In genomic region chr2:159030674-159031380, GRCh38 we compare ENCODE assay signal across 8 cellular contexts.
DNase-seq lines count a peak whose midpoint lies in the region; ATAC-seq, FAIRE-seq and TF ChIP-seq lines count a peak whose summit lies in the region.

No MANE protein-coding gene starts in this region.

- H3K27me3 ChIP-seq in ascending aorta, result no peaks in the 10 kb centered on the region

- DNase-seq in H54 (ENCODE audit: insufficient read length, low spot score) (peak; percentile 58), ascending aorta (ENCODE audit: low spot score in 2 of 2) (peak in 1 of 2 donors; percentile 77), left ventricle myocardium superior (peak; percentile 66), skeletal muscle cell (ENCODE audit: low read depth) (peak; percentile 39), SHP77 (lab: John Stamatoyannopoulos, UW) (no peak), C1 segment of cervical spinal cord (lab: John Stamatoyannopoulos, UW) (no peak), NCI-H526 treated with DMSO at 0.1 percent for 48 hours (lab: John Stamatoyannopoulos, UW) (no peak)
- DNase-seq in stimulated activated CD4-positive, alpha-beta T cell treated with anti-CD3 and anti-CD28 coated beads, Interleukin-15, amount 100 ng/mL, for 24 hours, result no peak

- TF ChIP-seq POLR2A in H54 (IDR thresholded peaks at IDR 0.05; ENCODE audit: low read depth, low read length), result no peak

- intact Hi-C loops in ascending aorta (cut with DNase I), result loop anchor here (2.0 kb wide), 1 partner anchor 62 kb away; the partner anchor contains the start of gene TANC1
- intact Hi-C loops in left ventricle myocardium superior (cut with micrococcal nuclease), result no loop called here

- FAIRE-seq in H54 (lab: Jason Lieb, UNC), result peak; percentile 77

- no peak for TF ChIP-seq CTCF in ascending aorta (IDR thresholded peaks at IDR 0.05)

- H3K4me3 ChIP-seq in ascending aorta (no peak overlapping the region), skeletal muscle cell (ENCODE audit: low read depth, low read length) (no peak overlapping the region)

- ATAC-seq in left ventricle myocardium superior, result peak; percentile 85

- H3K9me3 ChIP-seq in ascending aorta, result no peaks in the 10 kb centered on the region

- H3K36me3 ChIP-seq in ascending aorta, result no peaks in the 10 kb centered on the region

- H3K4me1 ChIP-seq in ascending aorta, result peaks cover 11 to 49% of the 10 kb centered on the region in 2 donors

- H3K27ac ChIP-seq in ascending aorta, result peak overlapping the region; percentile 82 to 85

Comparison
In these comparisons a context has a peak if more than half of its experiments do, and no peak if none do; other contexts are left out.
1. DNase-seq: peak in H54 (single experiment), left ventricle myocardium superior (single experiment) and skeletal muscle cell (single experiment); none in SHP77 (0 of 2), stimulated activated CD4-positive, alpha-beta T cell treated with anti-CD3 and anti-CD28 coated beads, Interleukin-15, amount 100 ng/mL, for 24 hours (single experiment), C1 segment of cervical spinal cord (0 of 14) and NCI-H526 treated with DMSO at 0.1 percent for 48 hours (single experiment).